Comparison of ENCODE assay signal across 27 cellular contexts in genomic region chr15:92106691-92107090, GRCh38.
"Had no signal": no experiment of that assay in that cellular context is flagged by ENCODE, and none has a peak within 500 bp of the region (broad histone marks: within the 10 kb centered on the region; RNA-seq: fewer than 3 reads in every experiment).

No MANE protein-coding gene starts in this region.

- H3K9me3 ChIP-seq: neutrophil, pancreas, prostate gland, right lobe of liver, sigmoid colon, suprapubic skin, testis, tibial artery, transverse colon, upper lobe of right lung, vagina had no signal

- H3K9ac ChIP-seq: neural progenitor cell had no signal

- FAIRE-seq: pancreas, small intestine had no signal

- H3K4me1 ChIP-seq: pancreas, prostate gland, right lobe of liver, sigmoid colon, testis, tibial artery, transverse colon had no signal

- H3K36me3 ChIP-seq: neural progenitor cell, pancreas, prostate gland, right lobe of liver, sigmoid colon, transverse colon had no signal

- H3K4me2 ChIP-seq: neural progenitor cell had no signal

- H3K4me3 ChIP-seq: neural progenitor cell, pancreas, prostate gland, right lobe of liver, sigmoid colon, suprapubic skin, testis, tibial artery, transverse colon, upper lobe of right lung, vagina had no signal

- H3K27ac ChIP-seq: neural progenitor cell, neutrophil, pancreas, prostate gland, right lobe of liver, sigmoid colon, suprapubic skin, testis, tibial artery, transverse colon, upper lobe of right lung, vagina had no signal

- H2AFZ ChIP-seq: neural progenitor cell had no signal

- DNase-seq: naive thymus-derived CD4-positive, alpha-beta T cell; natural killer cell; nucleus accumbens; pancreas; retina; right cardiac atrium; right lobe of liver; sigmoid colon; small intestine; stimulated activated CD4-positive, alpha-beta T cell treated with anti-CD3 and anti-CD28 coated beads, Interleukin-15, amount 100 ng/mL, for 24 hours; stimulated activated CD4-positive, alpha-beta T cell treated with anti-CD3 and anti-CD28 coated beads, Interleukin-2, amount 100 ng/mL, for 24 hours; stimulated activated CD4-positive, alpha-beta T cell treated with anti-CD3 and anti-CD28 coated beads, Interleukin-4, amount 100 ng/mL, for 1 hour; stimulated activated CD4-positive, alpha-beta T cell treated with anti-CD3 and anti-CD28 coated beads, Interleukin-4, amount 100 ng/mL, for 4 hours; stimulated activated CD8-positive, alpha-beta memory T cell treated with anti-CD3 and anti-CD28 coated beads, Interleukin-4, amount 100 ng/mL, for 48 hours; stimulated activated naive CD4-positive, alpha-beta T cell; stimulated activated naive CD8-positive, alpha-beta T cell treated with anti-CD3 and anti-CD28 coated beads, Interleukin-15, amount 100 ng/mL, for 72 hours; stimulated activated naive CD8-positive, alpha-beta T cell treated with anti-CD3 and anti-CD28 coated beads, Interleukin-15, Interleukin-2, amounts not matched to agents 100 U/mL and 50 U/mL, for 24 hours; substantia nigra; testis; tibial artery; transverse colon; upper lobe of right lung had no signal

- H3K27me3 ChIP-seq: neural progenitor cell, neutrophil, pancreas, right lobe of liver, sigmoid colon, suprapubic skin, testis, tibial artery, transverse colon, upper lobe of right lung, vagina had no signal
